ENCODE assay signal across 1 cellular context in the genomic region with DNA sequence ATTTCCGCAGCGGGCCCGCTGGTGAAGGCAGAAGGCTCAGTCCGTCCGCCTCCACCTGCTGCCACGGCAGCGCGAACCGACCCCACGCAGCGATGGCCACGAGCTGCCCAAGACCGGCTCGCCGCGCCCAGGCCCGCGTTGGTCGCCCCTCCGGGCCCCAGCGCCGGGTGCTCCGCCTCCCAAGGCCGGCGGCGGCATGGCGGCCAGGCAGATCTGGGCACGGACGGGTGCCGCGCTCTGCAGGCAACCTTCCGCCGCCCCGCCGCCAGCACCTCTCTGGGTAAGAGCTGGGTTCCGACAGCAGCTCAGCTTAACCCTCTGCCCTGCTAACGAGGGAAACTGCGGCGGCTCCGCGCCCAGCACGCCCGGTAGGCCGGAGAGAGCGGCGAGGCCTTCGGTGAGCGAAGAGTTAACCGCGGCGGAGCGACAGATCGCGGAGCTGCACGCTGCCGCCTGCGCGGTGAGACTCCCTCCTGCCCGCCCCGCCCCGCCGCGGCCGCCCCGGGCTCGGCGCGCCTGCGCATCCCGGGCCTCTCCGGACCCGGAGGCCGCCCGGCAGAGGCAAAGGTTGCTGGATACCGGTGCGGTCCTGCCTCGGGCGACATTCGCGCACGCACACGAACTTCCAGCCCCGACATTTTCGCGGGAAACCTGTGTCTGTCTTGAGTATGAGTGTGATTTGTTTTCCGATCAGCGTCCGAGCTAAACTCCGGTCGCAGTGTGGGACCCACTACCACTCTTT.
TF ChIP-seq lines count a peak whose summit lies in the region.

A gene (plus strand): TSS at position 177 of the 742 bp plus-strand sequence. CDS start 20 bp downstream, at position 197.

TF ChIP-seq in K562, 482 proteins besides CTCF, POLR2A, EP300 and RAD21 (continued from another document and continues in another):
- TF ChIP-seq, protein P1, sequence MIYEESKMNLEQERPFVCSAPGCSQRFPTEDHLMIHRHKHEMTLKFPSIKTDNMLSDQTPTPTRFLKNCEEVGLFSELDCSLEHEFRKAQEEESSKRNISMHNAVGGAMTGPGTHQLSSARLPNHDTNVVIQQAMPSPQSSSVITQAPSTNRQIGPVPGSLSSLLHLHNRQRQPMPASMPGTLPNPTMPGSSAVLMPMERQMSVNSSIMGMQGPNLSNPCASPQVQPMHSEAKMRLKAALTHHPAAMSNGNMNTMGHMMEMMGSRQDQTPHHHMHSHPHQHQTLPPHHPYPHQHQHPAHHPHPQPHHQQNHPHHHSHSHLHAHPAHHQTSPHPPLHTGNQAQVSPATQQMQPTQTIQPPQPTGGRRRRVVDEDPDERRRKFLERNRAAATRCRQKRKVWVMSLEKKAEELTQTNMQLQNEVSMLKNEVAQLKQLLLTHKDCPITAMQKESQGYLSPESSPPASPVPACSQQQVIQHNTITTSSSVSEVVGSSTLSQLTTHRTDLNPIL (CRISPR knock-in tag; IDR thresholded peaks at IDR 0.05) = no peak
- TF ChIP-seq RBBP5 (IDR thresholded peaks at IDR 0.05; ENCODE audit: borderline replicate concordance, insufficient read depth, low read length, poor library complexity, severe bottlenecking) = peak; percentile 90
- TF ChIP-seq CBX8 (IDR thresholded peaks at IDR 0.05; ENCODE audit: borderline replicate concordance, extremely low read depth, low read depth, low read length, poor library complexity, severe bottlenecking) = no peak
- no peak for TF ChIP-seq KDM1A (IDR thresholded peaks at IDR 0.05)
- no peak; the same call in 1 of the 2 replicates for TF ChIP-seq NBN (IDR thresholded peaks at IDR 0.05; ENCODE audit: low read depth)
- TF ChIP-seq MCM3 (IDR thresholded peaks at IDR 0.05) = no peak
- no peak for TF ChIP-seq ARID2 (IDR thresholded peaks at IDR 0.05)
- TF ChIP-seq FOXK2 (conservative IDR thresholded peaks at IDR 0.05 in 1 of 2, IDR thresholded peaks at IDR 0.05 in 1 of 2; ENCODE audit: low read depth in 2 of 2) = no peak; a peak in 1 of 4 replicates
- TF ChIP-seq ADNP (tag; IDR thresholded peaks at IDR 0.05) = no peak
- peak; percentile 26 to 89; a peak in 2 of 4 replicates for TF ChIP-seq TEAD1 (CRISPR knock-in tag; IDR thresholded peaks at IDR 0.05)
- no peak for TF ChIP-seq SMARCA5 (IDR thresholded peaks at IDR 0.05)
- TF ChIP-seq RBFOX2 (IDR thresholded peaks at IDR 0.05; ENCODE audit: low read depth, low read length) = peak; percentile 99
- TF ChIP-seq TEAD4 (IDR thresholded peaks at IDR 0.05; ENCODE audit: low read length) = no peak
- TF ChIP-seq TEAD4 (CRISPR knock-in tag; IDR thresholded peaks at IDR 0.05; ENCODE audit: borderline replicate concordance) = peak; percentile 88; the same call in 1 of the 2 replicates
- no peak for TF ChIP-seq ZC3H8 (IDR thresholded peaks at IDR 0.05)
- no peak for TF ChIP-seq ZNF146 (CRISPR knock-in tag; IDR thresholded peaks at IDR 0.05; ENCODE audit: unreplicated experiment)
- no peak; the same call in 1 of the 2 replicates for TF ChIP-seq XRCC5 (IDR thresholded peaks at IDR 0.05; ENCODE audit: low read depth, low read length)
- TF ChIP-seq, protein P2, sequence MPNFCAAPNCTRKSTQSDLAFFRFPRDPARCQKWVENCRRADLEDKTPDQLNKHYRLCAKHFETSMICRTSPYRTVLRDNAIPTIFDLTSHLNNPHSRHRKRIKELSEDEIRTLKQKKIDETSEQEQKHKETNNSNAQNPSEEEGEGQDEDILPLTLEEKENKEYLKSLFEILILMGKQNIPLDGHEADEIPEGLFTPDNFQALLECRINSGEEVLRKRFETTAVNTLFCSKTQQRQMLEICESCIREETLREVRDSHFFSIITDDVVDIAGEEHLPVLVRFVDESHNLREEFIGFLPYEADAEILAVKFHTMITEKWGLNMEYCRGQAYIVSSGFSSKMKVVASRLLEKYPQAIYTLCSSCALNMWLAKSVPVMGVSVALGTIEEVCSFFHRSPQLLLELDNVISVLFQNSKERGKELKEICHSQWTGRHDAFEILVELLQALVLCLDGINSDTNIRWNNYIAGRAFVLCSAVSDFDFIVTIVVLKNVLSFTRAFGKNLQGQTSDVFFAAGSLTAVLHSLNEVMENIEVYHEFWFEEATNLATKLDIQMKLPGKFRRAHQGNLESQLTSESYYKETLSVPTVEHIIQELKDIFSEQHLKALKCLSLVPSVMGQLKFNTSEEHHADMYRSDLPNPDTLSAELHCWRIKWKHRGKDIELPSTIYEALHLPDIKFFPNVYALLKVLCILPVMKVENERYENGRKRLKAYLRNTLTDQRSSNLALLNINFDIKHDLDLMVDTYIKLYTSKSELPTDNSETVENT (CRISPR knock-in tag; IDR thresholded peaks at IDR 0.05) = peak; percentile 89
- TF ChIP-seq, protein P3, sequence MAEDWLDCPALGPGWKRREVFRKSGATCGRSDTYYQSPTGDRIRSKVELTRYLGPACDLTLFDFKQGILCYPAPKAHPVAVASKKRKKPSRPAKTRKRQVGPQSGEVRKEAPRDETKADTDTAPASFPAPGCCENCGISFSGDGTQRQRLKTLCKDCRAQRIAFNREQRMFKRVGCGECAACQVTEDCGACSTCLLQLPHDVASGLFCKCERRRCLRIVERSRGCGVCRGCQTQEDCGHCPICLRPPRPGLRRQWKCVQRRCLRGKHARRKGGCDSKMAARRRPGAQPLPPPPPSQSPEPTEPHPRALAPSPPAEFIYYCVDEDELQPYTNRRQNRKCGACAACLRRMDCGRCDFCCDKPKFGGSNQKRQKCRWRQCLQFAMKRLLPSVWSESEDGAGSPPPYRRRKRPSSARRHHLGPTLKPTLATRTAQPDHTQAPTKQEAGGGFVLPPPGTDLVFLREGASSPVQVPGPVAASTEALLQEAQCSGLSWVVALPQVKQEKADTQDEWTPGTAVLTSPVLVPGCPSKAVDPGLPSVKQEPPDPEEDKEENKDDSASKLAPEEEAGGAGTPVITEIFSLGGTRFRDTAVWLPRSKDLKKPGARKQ (CRISPR knock-in tag; IDR thresholded peaks at IDR 0.05) = no peak
- no peak for TF ChIP-seq MEF2D (tag; conservative IDR thresholded peaks at IDR 0.05; ENCODE audit: low read depth)
- TF ChIP-seq, protein P4, sequence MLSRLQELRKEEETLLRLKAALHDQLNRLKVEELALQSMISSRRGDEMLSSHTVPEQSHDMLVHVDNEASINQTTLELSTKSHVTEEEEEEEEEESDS (CRISPR knock-in tag; IDR thresholded peaks at IDR 0.05) = no peak
- peak; percentile 51; the same call in 1 of the 2 replicates for TF ChIP-seq SIN3B (IDR thresholded peaks at IDR 0.05; ENCODE audit: low read depth)
- TF ChIP-seq CBX5 (IDR thresholded peaks at IDR 0.05; ENCODE audit: borderline replicate concordance, low read depth) = no peak
- peak; percentile 70 for TF ChIP-seq TAF9B (IDR thresholded peaks at IDR 0.05; ENCODE audit: partially characterized antibody)
- TF ChIP-seq, protein P5, sequence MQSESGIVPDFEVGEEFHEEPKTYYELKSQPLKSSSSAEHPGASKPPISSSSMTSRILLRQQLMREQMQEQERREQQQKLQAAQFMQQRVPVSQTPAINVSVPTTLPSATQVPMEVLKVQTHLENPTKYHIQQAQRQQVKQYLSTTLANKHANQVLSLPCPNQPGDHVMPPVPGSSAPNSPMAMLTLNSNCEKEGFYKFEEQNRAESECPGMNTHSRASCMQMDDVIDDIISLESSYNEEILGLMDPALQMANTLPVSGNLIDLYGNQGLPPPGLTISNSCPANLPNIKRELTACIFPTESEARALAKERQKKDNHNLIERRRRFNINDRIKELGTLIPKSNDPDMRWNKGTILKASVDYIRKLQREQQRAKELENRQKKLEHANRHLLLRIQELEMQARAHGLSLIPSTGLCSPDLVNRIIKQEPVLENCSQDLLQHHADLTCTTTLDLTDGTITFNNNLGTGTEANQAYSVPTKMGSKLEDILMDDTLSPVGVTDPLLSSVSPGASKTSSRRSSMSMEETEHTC (IDR thresholded peaks at IDR 0.05) = peak; percentile 26; the same call in 1 of the 2 replicates
- TF ChIP-seq MCM7 (IDR thresholded peaks at IDR 0.05) = no peak
- no peak for TF ChIP-seq ZNF696 (CRISPR knock-in tag; conservative IDR thresholded peaks at IDR 0.05)
- peak; percentile 49; the same call in 1 of the 2 replicates for TF ChIP-seq STAG1 (CRISPR knock-in tag; IDR thresholded peaks at IDR 0.05; ENCODE audit: borderline replicate concordance)
- TF ChIP-seq, protein P6, sequence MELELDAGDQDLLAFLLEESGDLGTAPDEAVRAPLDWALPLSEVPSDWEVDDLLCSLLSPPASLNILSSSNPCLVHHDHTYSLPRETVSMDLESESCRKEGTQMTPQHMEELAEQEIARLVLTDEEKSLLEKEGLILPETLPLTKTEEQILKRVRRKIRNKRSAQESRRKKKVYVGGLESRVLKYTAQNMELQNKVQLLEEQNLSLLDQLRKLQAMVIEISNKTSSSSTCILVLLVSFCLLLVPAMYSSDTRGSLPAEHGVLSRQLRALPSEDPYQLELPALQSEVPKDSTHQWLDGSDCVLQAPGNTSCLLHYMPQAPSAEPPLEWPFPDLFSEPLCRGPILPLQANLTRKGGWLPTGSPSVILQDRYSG (tag; conservative IDR thresholded peaks at IDR 0.05; ENCODE audit: low read depth) = peak; percentile 83
- no peak for TF ChIP-seq ZKSCAN1 (IDR thresholded peaks at IDR 0.05; ENCODE audit: low read depth, low read length)
- TF ChIP-seq LARP7 (IDR thresholded peaks at IDR 0.05) = no peak; the same call in 1 of the 2 replicates
- no peak for TF ChIP-seq RBM22 (IDR thresholded peaks at IDR 0.05; ENCODE audit: low read depth, low read length, poor library complexity, severe bottlenecking)
- TF ChIP-seq HNRNPK (IDR thresholded peaks at IDR 0.05; ENCODE audit: low read depth, low read length, poor library complexity, severe bottlenecking) = no peak
- 0 out of 2 replicates have a peak, but pooled peaks have one; percentile 82 for TF ChIP-seq ZNF165 (CRISPR knock-in tag; IDR thresholded peaks at IDR 0.05; ENCODE audit: borderline replicate concordance)
- TF ChIP-seq ZNF232 (CRISPR knock-in tag; IDR thresholded peaks at IDR 0.05) = peak; percentile 94; the same call in 1 of the 2 replicates
- TF ChIP-seq EZH2 (IDR thresholded peaks at IDR 0.05; ENCODE audit: borderline replicate concordance, low read depth, low read length) = no peak
- TF ChIP-seq, protein P7, sequence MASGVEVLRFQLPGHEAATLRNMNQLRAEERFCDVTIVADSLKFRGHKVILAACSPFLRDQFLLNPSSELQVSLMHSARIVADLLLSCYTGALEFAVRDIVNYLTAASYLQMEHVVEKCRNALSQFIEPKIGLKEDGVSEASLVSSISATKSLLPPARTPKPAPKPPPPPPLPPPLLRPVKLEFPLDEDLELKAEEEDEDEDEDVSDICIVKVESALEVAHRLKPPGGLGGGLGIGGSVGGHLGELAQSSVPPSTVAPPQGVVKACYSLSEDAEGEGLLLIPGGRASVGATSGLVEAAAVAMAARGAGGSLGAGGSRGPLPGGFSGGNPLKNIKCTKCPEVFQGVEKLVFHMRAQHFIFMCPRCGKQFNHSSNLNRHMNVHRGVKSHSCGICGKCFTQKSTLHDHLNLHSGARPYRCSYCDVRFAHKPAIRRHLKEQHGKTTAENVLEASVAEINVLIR (CRISPR knock-in tag; IDR thresholded peaks at IDR 0.05) = 0 out of 2 replicates have a peak, but pooled peaks have one; percentile 5
- TF ChIP-seq, protein P8, sequence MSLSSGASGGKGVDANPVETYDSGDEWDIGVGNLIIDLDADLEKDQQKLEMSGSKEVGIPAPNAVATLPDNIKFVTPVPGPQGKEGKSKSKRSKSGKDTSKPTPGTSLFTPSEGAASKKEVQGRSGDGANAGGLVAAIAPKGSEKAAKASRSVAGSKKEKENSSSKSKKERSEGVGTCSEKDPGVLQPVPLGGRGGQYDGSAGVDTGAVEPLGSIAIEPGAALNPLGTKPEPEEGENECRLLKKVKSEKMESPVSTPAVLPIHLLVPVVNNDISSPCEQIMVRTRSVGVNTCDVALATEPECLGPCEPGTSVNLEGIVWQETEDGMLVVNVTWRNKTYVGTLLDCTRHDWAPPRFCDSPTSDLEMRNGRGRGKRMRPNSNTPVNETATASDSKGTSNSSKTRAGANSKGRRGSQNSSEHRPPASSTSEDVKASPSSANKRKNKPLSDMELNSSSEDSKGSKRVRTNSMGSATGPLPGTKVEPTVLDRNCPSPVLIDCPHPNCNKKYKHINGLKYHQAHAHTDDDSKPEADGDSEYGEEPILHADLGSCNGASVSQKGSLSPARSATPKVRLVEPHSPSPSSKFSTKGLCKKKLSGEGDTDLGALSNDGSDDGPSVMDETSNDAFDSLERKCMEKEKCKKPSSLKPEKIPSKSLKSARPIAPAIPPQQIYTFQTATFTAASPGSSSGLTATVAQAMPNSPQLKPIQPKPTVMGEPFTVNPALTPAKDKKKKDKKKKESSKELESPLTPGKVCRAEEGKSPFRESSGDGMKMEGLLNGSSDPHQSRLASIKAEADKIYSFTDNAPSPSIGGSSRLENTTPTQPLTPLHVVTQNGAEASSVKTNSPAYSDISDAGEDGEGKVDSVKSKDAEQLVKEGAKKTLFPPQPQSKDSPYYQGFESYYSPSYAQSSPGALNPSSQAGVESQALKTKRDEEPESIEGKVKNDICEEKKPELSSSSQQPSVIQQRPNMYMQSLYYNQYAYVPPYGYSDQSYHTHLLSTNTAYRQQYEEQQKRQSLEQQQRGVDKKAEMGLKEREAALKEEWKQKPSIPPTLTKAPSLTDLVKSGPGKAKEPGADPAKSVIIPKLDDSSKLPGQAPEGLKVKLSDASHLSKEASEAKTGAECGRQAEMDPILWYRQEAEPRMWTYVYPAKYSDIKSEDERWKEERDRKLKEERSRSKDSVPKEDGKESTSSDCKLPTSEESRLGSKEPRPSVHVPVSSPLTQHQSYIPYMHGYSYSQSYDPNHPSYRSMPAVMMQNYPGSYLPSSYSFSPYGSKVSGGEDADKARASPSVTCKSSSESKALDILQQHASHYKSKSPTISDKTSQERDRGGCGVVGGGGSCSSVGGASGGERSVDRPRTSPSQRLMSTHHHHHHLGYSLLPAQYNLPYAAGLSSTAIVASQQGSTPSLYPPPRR (CRISPR knock-in tag; IDR thresholded peaks at IDR 0.05; ENCODE audit: borderline replicate concordance) = no peak
- 0 out of 2 replicates have a peak, but pooled peaks have one; percentile 25 for TF ChIP-seq ZNF41 (CRISPR knock-in tag; conservative IDR thresholded peaks at IDR 0.05)
- peak; percentile 47; the same call in 1 of the 2 replicates for TF ChIP-seq ZNF121 (CRISPR knock-in tag; conservative IDR thresholded peaks at IDR 0.05)
- TF ChIP-seq ZNF174 (CRISPR knock-in tag; IDR thresholded peaks at IDR 0.05) = no peak
- no peak for TF ChIP-seq ZFPM2 (CRISPR knock-in tag; IDR thresholded peaks at IDR 0.05)
- TF ChIP-seq HNRNPUL1 (IDR thresholded peaks at IDR 0.05; ENCODE audit: low read length) = no peak
- TF ChIP-seq MAFG (tag; conservative IDR thresholded peaks at IDR 0.05) = no peak
- peak; percentile 53; the same call in 1 of the 2 replicates for TF ChIP-seq NFIC (IDR thresholded peaks at IDR 0.05)
- no peak; the same call in 1 of the 2 replicates for TF ChIP-seq MTA1 (IDR thresholded peaks at IDR 0.05; ENCODE audit: borderline replicate concordance)
- TF ChIP-seq, protein P9, sequence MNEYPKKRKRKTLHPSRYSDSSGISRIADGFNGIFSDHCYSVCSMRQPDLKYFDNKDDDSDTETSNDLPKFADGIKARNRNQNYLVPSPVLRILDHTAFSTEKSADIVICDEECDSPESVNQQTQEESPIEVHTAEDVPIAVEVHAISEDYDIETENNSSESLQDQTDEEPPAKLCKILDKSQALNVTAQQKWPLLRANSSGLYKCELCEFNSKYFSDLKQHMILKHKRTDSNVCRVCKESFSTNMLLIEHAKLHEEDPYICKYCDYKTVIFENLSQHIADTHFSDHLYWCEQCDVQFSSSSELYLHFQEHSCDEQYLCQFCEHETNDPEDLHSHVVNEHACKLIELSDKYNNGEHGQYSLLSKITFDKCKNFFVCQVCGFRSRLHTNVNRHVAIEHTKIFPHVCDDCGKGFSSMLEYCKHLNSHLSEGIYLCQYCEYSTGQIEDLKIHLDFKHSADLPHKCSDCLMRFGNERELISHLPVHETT (CRISPR knock-in tag; conservative IDR thresholded peaks at IDR 0.05 in 1 of 2, IDR thresholded peaks at IDR 0.05 in 1 of 2) = peak in 1 of 2 experiments; percentile 96; a peak in 2 of 4 replicates
- TF ChIP-seq MECOM (CRISPR knock-in tag; IDR thresholded peaks at IDR 0.05) = no peak
